In the genomic region with DNA sequence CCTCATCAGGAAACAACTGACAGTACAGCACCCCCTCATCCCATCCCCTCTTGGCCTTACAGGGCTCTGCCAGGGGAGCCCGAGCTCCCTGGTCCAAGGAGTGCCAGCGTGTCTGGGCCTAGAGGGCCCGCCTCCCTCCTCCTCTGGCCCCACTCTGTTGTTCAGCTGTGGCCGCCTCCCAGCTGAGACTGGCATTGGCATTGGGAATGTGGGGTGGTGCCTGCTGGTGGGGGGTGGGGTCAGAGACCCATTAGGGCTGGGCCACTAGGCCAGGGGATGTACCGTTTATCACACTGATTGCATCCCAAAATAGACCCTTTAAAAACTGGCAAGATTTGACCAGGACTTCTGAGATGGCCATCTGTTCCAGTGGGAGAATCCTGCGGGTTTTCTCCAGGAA, we compare ENCODE assay signal across 8 cellular contexts. TPM values are rescaled to one million over a fixed set of nuclear protein-coding genes. Genes with fewer than 3 reads are reported as not detected.
DNase-seq lines count a peak whose midpoint lies in the region; ATAC-seq and FAIRE-seq lines count a peak whose summit lies in the region.

No MANE protein-coding gene starts in this region.

- H3K36me3 ChIP-seq in small intestine (ENCODE audit: control insufficient read depth in 2 of 2, insufficient read depth in 2 of 2, low read length in 2 of 2), result no peaks in the 10 kb centered on the region

- no peak for DNase-seq in activated CD4-positive, alpha-beta T cell treated with anti-CD3 and anti-CD28 coated beads for 36 hours
- DNase-seq in activated CD4-positive, alpha-beta T cell treated with anti-CD3 and anti-CD28 coated beads, Interleukin-2, amount 50 U/mL, for 4 hours, result no peak
- DNase-seq in amygdala (lab: John Stamatoyannopoulos, UW) (peak in 38 of 56 donors; percentile 16 to 83 (median 48)), hippocampal formation (lab: John Stamatoyannopoulos, UW) (peak; percentile 52 to 63), small intestine (peak; percentile 37), NCI-H524 treated with DMSO at 0.1 percent for 48 hours (lab: John Stamatoyannopoulos, UW) (no peak), RPMI8226 (no peak)
- no peak for DNase-seq in stimulated activated naive CD4-positive, alpha-beta T cell (lab: John Stamatoyannopoulos, UW)

- peaks cover 46% of the 10 kb centered on the region for H3K4me1 Mint-ChIP-seq in activated CD4-positive, alpha-beta T cell treated with anti-CD3 and anti-CD28 coated beads for 36 hours

- H3K4me1 ChIP-seq in small intestine (ENCODE audit: control insufficient read depth in 2 of 2, insufficient read depth in 1 of 2, low read depth in 1 of 2, low read length in 1 of 2), result peaks cover 4 to 21% of the 10 kb centered on the region in 2 donors

- H3K27me3 ChIP-seq in small intestine (ENCODE audit: control insufficient read depth in 2 of 2, insufficient read depth in 2 of 2, low read length in 2 of 2), result no peaks in the 10 kb centered on the region

- H3K9me3 ChIP-seq in small intestine (ENCODE audit: control insufficient read depth, low read depth), result no peaks in the 10 kb centered on the region

- H3K27ac Mint-ChIP-seq in activated CD4-positive, alpha-beta T cell treated with anti-CD3 and anti-CD28 coated beads for 36 hours, result peak overlapping the region; percentile 75

- no peaks in the 10 kb centered on the region for H3K9me3 Mint-ChIP-seq in activated CD4-positive, alpha-beta T cell treated with anti-CD3 and anti-CD28 coated beads for 36 hours (ENCODE audit: low read depth)

- no peak for ATAC-seq in activated CD4-positive, alpha-beta T cell treated with anti-CD3 and anti-CD28 coated beads for 36 hours

- no peaks in the 10 kb centered on the region for H3K27me3 Mint-ChIP-seq in activated CD4-positive, alpha-beta T cell treated with anti-CD3 and anti-CD28 coated beads for 36 hours

- POLR2A ChIA-PET in activated CD4-positive, alpha-beta T cell treated with anti-CD3 and anti-CD28 coated beads for 36 hours (lab: Charles Lee), result interaction anchor here (1.8 kb wide), 1 partner anchor 21 kb away, joined by 11 read pairs; no protein-coding TSS in a partner anchor

- no peak overlapping the region for H3K27ac ChIP-seq in small intestine (ENCODE audit: low read depth in 1 of 2, low read length in 1 of 2)

- H3K4me3 ChIP-seq in small intestine (ENCODE audit: low read depth in 1 of 2, low read length in 2 of 2), result peak overlapping the region in 1 of 2 donors; percentile 88

- FAIRE-seq in small intestine (lab: Jason Lieb, UNC), result no peak

- H3K4me3 Mint-ChIP-seq in activated CD4-positive, alpha-beta T cell treated with anti-CD3 and anti-CD28 coated beads for 36 hours, result peak overlapping the region; percentile 80

- intact Hi-C loops in activated CD4-positive, alpha-beta T cell treated with anti-CD3 and anti-CD28 coated beads for 36 hours (cut with DNase I, micrococcal nuclease), result loop anchor here (2.0 to 5.0 kb wide), 3 partner anchors 147 to 252 kb away; partner anchors contain the start of gene TMEM50A (in 1 of the 2)

- no peaks in the 10 kb centered on the region for H3K36me3 Mint-ChIP-seq in activated CD4-positive, alpha-beta T cell treated with anti-CD3 and anti-CD28 coated beads for 36 hours (ENCODE audit: low read depth)

- 28 to 50% (median 39%) methylated on average over 6 of the region's 6 CpGs for WGBS in small intestine, 3 donors

- CTCF ChIA-PET in activated CD4-positive, alpha-beta T cell treated with anti-CD3 and anti-CD28 coated beads for 36 hours (lab: Charles Lee), result interaction anchor here (0.5 to 1.4 kb wide), 3 partner anchors 28 to 453 kb away, joined by 3 to 6 read pairs (median 4); partner anchors contain the start of gene PAFAH2

RNA-seq across cellular contexts. Expression of gene LDLRAP1, which starts 1.4 kb away (rescaled TPM):
- total RNA-seq in activated CD4-positive, alpha-beta T cell treated with anti-CD3 and anti-CD28 coated beads for 36 hours, result 10 to 100 TPM; 13.0 to 14.6 TPM
- 10 to 100 TPM in 2 of 3 donors, 1 to 10 TPM in 1; 9.5 to 18.2 (median 13.0) TPM for polyA plus RNA-seq in small intestine

Comparison
In these comparisons a context has a peak if more than half of its experiments do, and no peak if none do; other contexts are left out.
1. DNase-seq: peak in amygdala (38 of 56), hippocampal formation (2 of 2) and small intestine (single experiment); none in activated CD4-positive, alpha-beta T cell treated with anti-CD3 and anti-CD28 coated beads for 36 hours (single experiment), activated CD4-positive, alpha-beta T cell treated with anti-CD3 and anti-CD28 coated beads, Interleukin-2, amount 50 U/mL, for 4 hours (0 of 2), stimulated activated naive CD4-positive, alpha-beta T cell (0 of 6), NCI-H524 treated with DMSO at 0.1 percent for 48 hours (single experiment) and RPMI8226 (single experiment).